Comparison of ENCODE assay signal across 14 cellular contexts in genomic region chr2:162607915-162608314, GRCh38.
"Had no signal": no experiment of that assay in that cellular context is flagged by ENCODE, and none has a peak within 500 bp of the region (broad histone marks: within the 10 kb centered on the region; RNA-seq: fewer than 3 reads in every experiment).

No MANE protein-coding gene starts in this region.

- H3K27ac Mint-ChIP-seq: activated naive CD8-positive, alpha-beta T cell; natural killer cell treated with Interleukin-12 subunit alpha and Interleukin-12 subunit beta and Interleukin-15 and Interleukin-18, amount 100 ng/mL, for 72 hours had no signal

- H2AFZ ChIP-seq: parathyroid adenoma had no signal

- H3K4me3 ChIP-seq: gastroesophageal sphincter, heart left ventricle, sigmoid colon, tibial artery had no signal

- H3K36me3 ChIP-seq: gastroesophageal sphincter, heart left ventricle, neutrophil, sigmoid colon, tibial artery, WERI-Rb-1 had no signal

- H3K27me3 ChIP-seq: gastroesophageal sphincter, heart left ventricle, neutrophil, sigmoid colon, tibial artery had no signal

- H3K9ac ChIP-seq: parathyroid adenoma had no signal

- H3K4me3 Mint-ChIP-seq: activated naive CD8-positive, alpha-beta T cell; natural killer cell treated with Interleukin-12 subunit alpha and Interleukin-12 subunit beta and Interleukin-15 and Interleukin-18, amount 100 ng/mL, for 72 hours had no signal

- H3K4me1 ChIP-seq: gastroesophageal sphincter, heart left ventricle, parathyroid adenoma, sigmoid colon, tibial artery had no signal

- H3K9me3 ChIP-seq: gastroesophageal sphincter, heart left ventricle, neutrophil, sigmoid colon, tibial artery had no signal

- H3K27me3 Mint-ChIP-seq: activated naive CD8-positive, alpha-beta T cell; natural killer cell treated with Interleukin-12 subunit alpha and Interleukin-12 subunit beta and Interleukin-15 and Interleukin-18, amount 100 ng/mL, for 72 hours had no signal

- ATAC-seq: esophagus mucosa; gastroesophageal sphincter; heart left ventricle; natural killer cell treated with Interleukin-12 subunit alpha and Interleukin-12 subunit beta and Interleukin-15 and Interleukin-18, amount 100 ng/mL, for 72 hours had no signal

- DNase-seq: activated CD4-positive, alpha-beta T cell treated with anti-CD3 and anti-CD28 coated beads, Interleukin-2, amount 50 U/mL, for 48 hours; effector CD8-positive, alpha-beta T cell; heart left ventricle; kidney glomerular epithelial cell; sigmoid colon; stimulated activated naive CD4-positive, alpha-beta T cell treated with Interleukin-2 at 50 U/mL for 16 hours; tibial artery; WERI-Rb-1 had no signal

- H3K36me3 Mint-ChIP-seq: activated naive CD8-positive, alpha-beta T cell; natural killer cell treated with Interleukin-12 subunit alpha and Interleukin-12 subunit beta and Interleukin-15 and Interleukin-18, amount 100 ng/mL, for 72 hours had no signal

- H3K27ac ChIP-seq: gastroesophageal sphincter, heart left ventricle, neutrophil, parathyroid adenoma, sigmoid colon, tibial artery, WERI-Rb-1 had no signal
